ENCODE assay signal across 16 cellular contexts in the genomic region with DNA sequence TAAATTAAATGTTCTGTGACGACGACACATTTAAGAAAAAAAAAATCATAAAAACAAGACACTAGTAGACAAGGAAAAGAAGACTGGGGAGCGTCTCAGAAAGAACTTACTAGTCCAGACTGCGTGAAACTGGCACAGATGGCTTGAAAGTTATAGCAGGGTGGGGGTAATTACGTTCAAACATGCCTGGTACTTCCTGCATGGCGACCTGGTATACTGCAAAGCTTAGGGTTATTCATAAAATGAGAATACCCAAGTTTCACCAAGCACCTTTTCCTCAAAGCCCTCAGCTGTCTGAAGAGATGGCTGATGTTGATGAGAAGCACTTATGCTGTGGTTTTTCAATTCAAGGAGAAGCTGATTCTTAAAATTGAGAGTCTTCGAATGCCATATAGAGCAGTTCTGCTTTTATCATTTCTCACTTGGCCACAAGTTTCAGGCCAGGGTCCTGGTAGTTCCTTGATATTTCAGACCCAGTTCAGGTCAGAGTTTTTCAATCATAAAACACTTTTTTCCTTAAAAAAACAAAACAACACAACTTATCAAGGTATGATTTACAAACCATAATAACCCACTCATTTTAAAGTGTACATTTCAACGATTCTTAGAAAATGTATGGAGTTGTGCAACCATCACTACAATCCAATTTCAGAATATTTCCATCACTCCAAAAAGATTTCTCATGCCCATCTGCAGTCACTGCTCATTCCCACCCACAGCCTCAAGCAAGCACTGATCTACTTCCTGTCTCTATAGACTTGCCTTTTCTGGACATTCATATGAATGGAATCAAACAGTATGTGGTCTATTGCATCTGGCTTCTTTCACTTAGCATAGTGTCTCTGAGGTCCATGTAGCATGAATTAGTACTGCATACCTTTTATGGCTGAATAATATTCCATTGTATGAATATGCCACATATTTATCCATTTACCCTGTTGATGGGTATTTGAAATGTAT. TPM values are rescaled to one million over a fixed set of nuclear protein-coding genes. Genes with fewer than 3 reads are reported as not detected.
A peak's percentile ranks its signal among the peaks of the same experiment; 100 is the strongest.
DNase-seq lines count a peak whose midpoint lies in the region; ATAC-seq, FAIRE-seq and TF ChIP-seq lines count a peak whose summit lies in the region.
"Had no signal": no experiment of that assay in that cellular context is flagged by ENCODE, and none has a peak within 500 bp of the region (broad histone marks: within the 10 kb centered on the region; RNA-seq: fewer than 3 reads in every experiment).

No MANE protein-coding gene starts in this region.

- WGBS in right cardiac atrium, result 84% methylated on average over 8 of the region's 8 CpGs

- no peaks in the 10 kb centered on the region for H3K4me1 Mint-ChIP-seq in type B pancreatic cell (ENCODE audit: unreplicated experiment)
- H3K4me1 Mint-ChIP-seq: memory B cell had no signal

- H3K4me3 Mint-ChIP-seq in type B pancreatic cell, result no peak overlapping the region
- H3K4me3 Mint-ChIP-seq: HFFc6, memory B cell had no signal

- no peaks in the 10 kb centered on the region for H3K9me3 ChIP-seq in right atrium auricular region
- H3K9me3 ChIP-seq in right cardiac atrium (ENCODE audit: control insufficient read depth, low read length), result no peaks in the 10 kb centered on the region

- peaks cover 4% of the 10 kb centered on the region for H3K9me3 Mint-ChIP-seq in type B pancreatic cell
- H3K9me3 Mint-ChIP-seq: HFFc6, memory B cell had no signal

- no peaks in the 10 kb centered on the region for H3K27me3 Mint-ChIP-seq in type B pancreatic cell

- H3K4me3 ChIP-seq in right atrium auricular region (no peak overlapping the region), right cardiac atrium (ENCODE audit: low read length) (no peak overlapping the region), bronchial epithelial cell (ENCODE audit: low read depth, low read length) (no peak overlapping the region)

- H3K36me3 ChIP-seq in right atrium auricular region, result no peaks in the 10 kb centered on the region
- H3K36me3 ChIP-seq in bronchial epithelial cell (ENCODE audit: control insufficient read depth, insufficient read depth, low read length), result no peaks in the 10 kb centered on the region

- FAIRE-seq in bronchial epithelial cell (lab: Jason Lieb, UNC), result no peak

- no peak for TF ChIP-seq CTCF in right atrium auricular region (IDR thresholded peaks at IDR 0.05)
- no peak for TF ChIP-seq CTCF in bronchial epithelial cell (IDR thresholded peaks at IDR 0.05; ENCODE audit: insufficient read depth, low read length, severe bottlenecking)
- TF ChIP-seq CTCF in type B pancreatic cell (conservative IDR thresholded peaks at IDR 0.05), result no peak

- intact Hi-C loops in right cardiac atrium (cut with DNase I), result no loop called here

- H3K27ac Mint-ChIP-seq in type B pancreatic cell, result no peak overlapping the region
- H3K27ac Mint-ChIP-seq: HFFc6, memory B cell had no signal

- no peaks in the 10 kb centered on the region for H3K27me3 ChIP-seq in right atrium auricular region
- no peaks in the 10 kb centered on the region for H3K27me3 ChIP-seq in right cardiac atrium (ENCODE audit: control insufficient read depth, insufficient read depth)
- peaks cover 9% of the 10 kb centered on the region for H3K27me3 ChIP-seq in bronchial epithelial cell (ENCODE audit: control insufficient read depth, insufficient read depth, low read length)

- no peaks in the 10 kb centered on the region for H3K36me3 Mint-ChIP-seq in type B pancreatic cell
- H3K36me3 Mint-ChIP-seq: memory B cell had no signal

- ATAC-seq in right cardiac atrium, result no peak

- peak overlapping the region; percentile 11 to 62 for H3K27ac ChIP-seq in right atrium auricular region
- H3K27ac ChIP-seq in right cardiac atrium (ENCODE audit: low read length), result no peak overlapping the region

- DNase-seq in right atrium auricular region (ENCODE audit: low spot score), result no peak
- no peak for DNase-seq in right cardiac atrium
- DNase-seq in NOMO-1 treated with dmso at 0.1 percent for 144 hours (lab: John Stamatoyannopoulos, UW; ENCODE audit: unreplicated experiment), result peak; percentile 21
- peak; percentile 31 for DNase-seq in bronchial epithelial cell (ENCODE audit: low read depth)
- DNase-seq in type B pancreatic cell (ENCODE audit: extremely low spot score, unreplicated experiment), result no peak
- DNase-seq in NCI-H510A treated with DMSO at 0.1 percent for 48 hours (lab: John Stamatoyannopoulos, UW), result no peak
- no peak for DNase-seq in stimulated activated CD4-positive, alpha-beta T cell treated with anti-CD3 and anti-CD28 coated beads, Interleukin-2, amount 100 ng/mL, for 24 hours
- DNase-seq in D341Med (ENCODE audit: low spot score), result no peak
- DNase-seq: activated T-cell treated with anti-CD3 and anti-CD28 coated beads, Interleukin-2, amount 50 U/mL, for 48 hours; DMS79 treated with DMSO at 0.1 percent for 48 hours; effector CD4-positive, alpha-beta T cell; HFFc6; nucleus accumbens; SHP77 treated with DMSO at 0.1 percent for 48 hours; stimulated activated CD4-positive, alpha-beta T cell treated with anti-CD3 and anti-CD28 coated beads, Interleukin-12 subunit alpha, Interleukin-12 subunit beta, amount 100 ng/mL, for 4 hours had no signal

- H3K4me1 ChIP-seq in right atrium auricular region (peaks cover 0 to 10% of the 10 kb centered on the region in 2 donors), right cardiac atrium (ENCODE audit: control insufficient read depth, insufficient read depth, low read length) (peaks cover 6% of the 10 kb centered on the region)

RNA-seq across cellular contexts. Expression of a gene that starts 24.6 kb away (rescaled TPM):
- total RNA-seq in right atrium auricular region (100 to 1,000 TPM in 1 of 2 donors, 10 to 100 TPM in 1; 79.1 to 148 TPM), right cardiac atrium (100 to 1,000 TPM; 110 to 136 (median 124) TPM), bronchial epithelial cell (0.38 and 1.1 TPM in 2 replicates), type B pancreatic cell (ENCODE audit: low replicate concordance) (1.0 and 7.2 TPM in 2 replicates)
- 172 TPM for polyA plus RNA-seq in right cardiac atrium

Comparison
In these comparisons a context has a peak if more than half of its experiments do, and no peak if none do; other contexts are left out.
1. DNase-seq: peak in NOMO-1 treated with dmso at 0.1 percent for 144 hours (single experiment) and bronchial epithelial cell (single experiment); none in right atrium auricular region (single experiment), right cardiac atrium (0 of 3), type B pancreatic cell (single experiment), NCI-H510A treated with DMSO at 0.1 percent for 48 hours (single experiment), stimulated activated CD4-positive, alpha-beta T cell treated with anti-CD3 and anti-CD28 coated beads, Interleukin-2, amount 100 ng/mL, for 24 hours (0 of 2) and D341Med (single experiment).